Comparison of ENCODE assay signal across 1 cellular context in the genomic region with DNA sequence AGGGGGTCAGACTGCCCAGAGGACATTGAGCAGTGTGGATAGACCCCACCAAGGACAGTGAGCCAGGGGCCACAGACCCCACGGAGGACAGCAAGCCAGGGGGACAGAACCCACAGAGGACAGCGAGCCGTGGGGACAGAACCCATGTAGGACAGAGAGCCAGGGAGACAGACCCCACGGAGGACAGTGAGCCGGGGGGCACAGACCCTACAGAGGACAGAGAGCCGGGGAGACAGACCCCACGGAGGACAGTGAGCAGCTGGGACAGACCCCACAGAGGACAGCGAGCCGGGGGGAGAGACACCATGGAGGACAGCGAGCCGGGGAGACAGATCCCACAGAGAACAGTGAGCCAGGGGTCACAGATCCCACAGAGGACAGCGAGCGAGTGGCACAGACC.
TF ChIP-seq lines count a peak whose summit lies in the region.

No MANE protein-coding gene starts in this region.

TF ChIP-seq in HepG2, 621 proteins besides CTCF, POLR2A, EP300 and RAD21:
- no peak for TF ChIP-seq TFE3 (CRISPR knock-in tag; IDR thresholded peaks at IDR 0.05)
- TF ChIP-seq NFIC (IDR thresholded peaks at IDR 0.05; ENCODE audit: low read length), result no peak
- no peak for TF ChIP-seq REL (CRISPR knock-in tag; conservative IDR thresholded peaks at IDR 0.05)
- no peak for TF ChIP-seq ZGPAT (CRISPR knock-in tag; IDR thresholded peaks at IDR 0.05)
- TF ChIP-seq HCFC1 (IDR thresholded peaks at IDR 0.05; ENCODE audit: low read depth, low read length), result no peak
TF ChIP-seq in HepG2: peak in this region for 0.
